In the genomic region with DNA sequence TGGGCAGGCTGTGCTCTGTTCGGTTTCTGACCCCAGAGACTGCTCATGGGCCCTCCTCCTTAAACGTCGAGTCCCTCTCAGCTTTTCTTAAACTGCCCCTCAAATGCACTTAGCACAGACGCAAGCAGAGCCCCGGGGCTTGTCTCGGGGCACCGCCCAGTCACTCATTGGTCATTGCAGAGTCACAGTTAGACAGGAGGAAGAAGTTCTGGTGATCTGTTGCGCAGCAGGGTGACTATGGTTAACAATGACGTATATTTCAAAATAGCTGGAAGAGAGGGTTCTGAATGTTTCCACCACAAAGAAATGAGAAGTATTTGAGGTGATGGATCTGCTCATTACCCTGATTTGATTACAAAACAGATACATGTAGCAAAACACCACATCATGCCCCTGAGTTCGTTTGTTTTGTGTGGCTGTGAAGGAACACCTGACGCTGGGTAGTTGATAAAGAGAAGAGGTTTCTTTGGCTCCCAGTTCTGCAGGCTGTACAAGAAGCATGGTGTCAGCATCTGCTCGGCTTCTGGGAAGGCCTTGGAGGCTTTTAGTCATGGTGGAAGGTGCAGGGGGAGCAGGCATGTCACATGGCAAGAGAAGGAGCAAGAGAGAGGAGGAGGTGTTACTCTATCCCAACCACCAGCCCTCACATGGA, we compare ENCODE assay signal across 16 cellular contexts.
"Had no signal": no experiment of that assay in that cellular context is flagged by ENCODE, and none has a peak within 500 bp of the region (broad histone marks: within the 10 kb centered on the region; RNA-seq: fewer than 3 reads in every experiment).

No MANE protein-coding gene starts in this region.

- H3K4me1 Mint-ChIP-seq: activated naive CD8-positive, alpha-beta T cell treated with anti-CD3 and anti-CD28 coated beads, Interleukin-2, amount 10 ng/mL, durations not matched to agents 7 days and 5 days; mesothelial cell of epicardium had no signal

- ATAC-seq: activated CD4-positive, CD25-positive, alpha-beta regulatory T cell treated with anti-CD3 and anti-CD28 coated beads, Interleukin-2, amount 50 U/mL, for 24 hours; activated CD8-positive, alpha-beta T cell treated with anti-CD3 and anti-CD28 coated beads, Interleukin-2, amount 10 ng/mL, durations not matched to agents 7 days and 5 days had no signal

- H3K4me3 Mint-ChIP-seq: activated CD4-positive, alpha-beta T cell treated with anti-CD3 and anti-CD28 coated beads, Interleukin-2, amount 10 ng/mL, durations not matched to agents 7 days and 5 days; activated CD8-positive, alpha-beta T cell treated with anti-CD3 and anti-CD28 coated beads, Interleukin-2, amount 10 ng/mL, durations not matched to agents 7 days and 5 days; activated naive CD8-positive, alpha-beta T cell treated with anti-CD3 and anti-CD28 coated beads, Interleukin-2, amount 10 ng/mL, durations not matched to agents 7 days and 5 days; activated T-cell treated with anti-CD3 and anti-CD28 coated beads, Interleukin-2, amount 50 U/mL, for 24 hours; brain; endodermal cell; mesothelial cell of epicardium; nephron had no signal

- H3K27me3 Mint-ChIP-seq: activated CD4-positive, alpha-beta T cell treated with anti-CD3 and anti-CD28 coated beads, Interleukin-2, amount 10 ng/mL, durations not matched to agents 7 days and 5 days; activated naive CD8-positive, alpha-beta T cell treated with anti-CD3 and anti-CD28 coated beads, Interleukin-2, amount 10 ng/mL, durations not matched to agents 7 days and 5 days; activated T-cell treated with anti-CD3 and anti-CD28 coated beads, Interleukin-2, amount 50 U/mL, for 24 hours; brain had no signal

- H3K36me3 Mint-ChIP-seq: activated naive CD8-positive, alpha-beta T cell treated with anti-CD3 and anti-CD28 coated beads, Interleukin-2, amount 10 ng/mL, durations not matched to agents 7 days and 5 days; brain; mesothelial cell of epicardium had no signal

- DNase-seq: activated CD4-positive, alpha-beta T cell treated with anti-CD3 and anti-CD28 coated beads, Interleukin-2, amount 10 ng/mL, durations not matched to agents 7 days and 5 days; activated CD8-positive, alpha-beta T cell treated with anti-CD3 and anti-CD28 coated beads, Interleukin-2, amount 10 ng/mL, durations not matched to agents 7 days and 5 days; activated naive CD4-positive, alpha-beta T cell treated with Interleukin-2 at 50 U/mL for 16 hours; activated naive CD8-positive, alpha-beta T cell treated with anti-CD3 and anti-CD28 coated beads, Interleukin-2, amount 10 ng/mL, durations not matched to agents 7 days and 5 days; activated T-cell treated with anti-CD3 and anti-CD28 coated beads, Interleukin-2, amount 50 U/mL, for 24 hours; caudate nucleus; endodermal cell; foreskin fibroblast; nucleus accumbens; retina; stimulated activated naive CD4-positive, alpha-beta T cell had no signal

- H3K27ac Mint-ChIP-seq: activated CD4-positive, alpha-beta T cell treated with anti-CD3 and anti-CD28 coated beads, Interleukin-2, amount 10 ng/mL, durations not matched to agents 7 days and 5 days; activated CD8-positive, alpha-beta T cell treated with anti-CD3 and anti-CD28 coated beads, Interleukin-2, amount 10 ng/mL, durations not matched to agents 7 days and 5 days; activated naive CD8-positive, alpha-beta T cell treated with anti-CD3 and anti-CD28 coated beads, Interleukin-2, amount 10 ng/mL, durations not matched to agents 7 days and 5 days; activated T-cell treated with anti-CD3 and anti-CD28 coated beads, Interleukin-2, amount 50 U/mL, for 24 hours; activated T-helper 2 cell treated with anti-CD3 and anti-CD28 coated beads, Interferon-gamma antibody, Interleukin-2, Interleukin-4, amounts not matched to agents 10 μg/mL and 5 μg/mL and 100 μg/mL, durations not matched to agents 14 hours and 24 hours and 36 hours; brain; endodermal cell; mesothelial cell of epicardium; nephron had no signal

- H3K9me3 Mint-ChIP-seq: activated CD4-positive, alpha-beta T cell treated with anti-CD3 and anti-CD28 coated beads, Interleukin-2, amount 10 ng/mL, durations not matched to agents 7 days and 5 days; activated naive CD8-positive, alpha-beta T cell treated with anti-CD3 and anti-CD28 coated beads, Interleukin-2, amount 10 ng/mL, durations not matched to agents 7 days and 5 days; activated T-cell treated with anti-CD3 and anti-CD28 coated beads, Interleukin-2, amount 50 U/mL, for 24 hours; activated T-helper 2 cell treated with anti-CD3 and anti-CD28 coated beads, Interferon-gamma antibody, Interleukin-2, Interleukin-4, amounts not matched to agents 10 μg/mL and 5 μg/mL and 100 μg/mL, durations not matched to agents 14 hours and 24 hours and 36 hours; brain; endodermal cell; mesothelial cell of epicardium; nephron had no signal
